In genomic region chr2:85975581-85975980, GRCh38 we compare ENCODE assay signal across 20 cellular contexts.
DNase-seq lines count a peak whose midpoint lies in the region; ATAC-seq, FAIRE-seq and TF ChIP-seq lines count a peak whose summit lies in the region.
"Had no signal": no experiment of that assay in that cellular context is flagged by ENCODE, and none has a peak within 500 bp of the region (broad histone marks: within the 10 kb centered on the region; RNA-seq: fewer than 3 reads in every experiment).

No MANE protein-coding gene starts in this region.

- peaks cover 13% of the 10 kb centered on the region for H3K4me1 Mint-ChIP-seq in type B pancreatic cell (ENCODE audit: unreplicated experiment)

- in situ Hi-C loops in K562 (cut with MboI): no loop called here

- H3K27me3 ChIP-seq in SJCRH30: no peaks in the 10 kb centered on the region; the same call in 1 of the 2 replicates
- no peaks in the 10 kb centered on the region for H3K27me3 ChIP-seq in K562 (ENCODE audit: control insufficient read depth in 2 of 2, insufficient read depth in 2 of 2, low read length in 2 of 2)
- no peaks in the 10 kb centered on the region for H3K27me3 ChIP-seq in lung (ENCODE audit: control insufficient read depth, insufficient read depth)
- H3K27me3 ChIP-seq: MG63 had no signal

- H3K36me3 ChIP-seq in SJCRH30 (no peaks in the 10 kb centered on the region), K562 (ENCODE audit: control insufficient read depth, insufficient read depth, low read length) (no peaks in the 10 kb centered on the region), lung (ENCODE audit: control insufficient read depth in 2 of 2, insufficient read depth in 2 of 2, low read length in 2 of 2) (no peaks in the 10 kb centered on the region)
- H3K36me3 ChIP-seq: MG63 had no signal

- H3K27ac Mint-ChIP-seq in type B pancreatic cell: peak overlapping the region; percentile 26
- H3K27ac Mint-ChIP-seq: CD4-positive, alpha-beta T cell had no signal

- H3K9me3 Mint-ChIP-seq in type B pancreatic cell: peaks cover 9% of the 10 kb centered on the region
- H3K9me3 Mint-ChIP-seq: CD4-positive, alpha-beta T cell had no signal

- H4K20me1 ChIP-seq in K562 (replicated peaks; ENCODE audit: control insufficient read depth, insufficient read depth, low read length): no peaks in the 10 kb centered on the region

- WGBS in K562 (ENCODE audit: insufficient coverage, low coverage, missing lambda C conversion rate): 39% methylated on average over 4 of the region's 4 CpGs
- 62 to 76% methylated on average over 4 of the region's 4 CpGs for WGBS in lung, 2 donors

- intact Hi-C loops in K562 (cut with micrococcal nuclease): no loop called here

- 0 out of 2 replicates have a peak overlapping the region, but pooled peaks have one; percentile 2 for H2AFZ ChIP-seq in K562 (ENCODE audit: low read depth, low read length)
- H2AFZ ChIP-seq: PC-9 had no signal

- TF ChIP-seq RAD21 in K562 (CRISPR knock-in tag; conservative IDR thresholded peaks at IDR 0.05 in 1 of 2, IDR thresholded peaks at IDR 0.05 in 1 of 2): no peak

- no peak overlapping the region for H3K4me2 ChIP-seq in K562 (ENCODE audit: insufficient read depth, low read length)
- H3K4me2 ChIP-seq: PC-9 had no signal

- no peak for TF ChIP-seq POLR2A in K562 (conservative IDR thresholded peaks at IDR 0.05)

- H3K36me3 Mint-ChIP-seq in type B pancreatic cell: no peaks in the 10 kb centered on the region

- H3K4me1 ChIP-seq in SJCRH30: peaks cover 21% of the 10 kb centered on the region
- peaks cover 0 to 3% of the 10 kb centered on the region in 2 experiments; a peak in 2 of 5 replicates for H3K4me1 ChIP-seq in K562 (replicated peaks in 1 of 2; ENCODE audit: control insufficient read depth in 2 of 2, insufficient read depth in 2 of 2, low read length in 2 of 2)
- peaks cover 1 to 8% of the 10 kb centered on the region in 2 donors for H3K4me1 ChIP-seq in lung (ENCODE audit: control insufficient read depth in 2 of 2, insufficient read depth in 2 of 2, low read length in 2 of 2)

- H3K79me2 ChIP-seq in K562 (ENCODE audit: control insufficient read depth, insufficient read depth, low read length): no peaks in the 10 kb centered on the region

- no TSS peak for BruUV-seq in K562 (replicated peaks; lab: Mats Ljungman, UMichigan)

- no peak for FAIRE-seq in K562 (lab: Jason Lieb, UNC)
- FAIRE-seq: H1 had no signal

- TF ChIP-seq EP300 in K562 (IDR thresholded peaks at IDR 0.05; ENCODE audit: low read length): no peak

- CTCF ChIA-PET in K562 (lab: Yijun Ruan, JAX; ENCODE audit: low intra/inter-chr PET ratio): no interaction called here

- 0 out of 2 replicates have a peak, but pooled peaks cover 11% of the 10 kb centered on the region for H3K9me3 ChIP-seq in SJCRH30 (replicated peaks)
- peaks cover 5% of the 10 kb centered on the region for H3K9me3 ChIP-seq in K562 (replicated peaks; ENCODE audit: control insufficient read depth, insufficient read depth, low read depth, low read length)
- H3K9me3 ChIP-seq in lung (ENCODE audit: control insufficient read depth in 2 of 2, insufficient read depth in 1 of 2, low read length in 1 of 2): no peaks in the 10 kb centered on the region

- no peak overlapping the region for H3K4me3 Mint-ChIP-seq in type B pancreatic cell
- H3K4me3 Mint-ChIP-seq: CD4-positive, alpha-beta T cell had no signal

- ATAC-seq in K562 (no peak; the same call in 2 of the 3 replicates), lung (ENCODE audit: insufficient read depth, low FRiP score) (peak; percentile 23)

- H3K4me3 ChIP-seq in SJCRH30 (no peak overlapping the region), K562 (no peak overlapping the region), lung (no peak overlapping the region)
- H3K4me3 ChIP-seq: MG63, PC-9 had no signal

- H3K9me1 ChIP-seq in K562 (ENCODE audit: control insufficient read depth, insufficient read depth, low read length): no peaks in the 10 kb centered on the region

- POLR2A ChIA-PET in K562 (lab: Yijun Ruan, JAX): no interaction called here

- H3K27ac ChIP-seq in SJCRH30: peak overlapping the region; percentile 6; the same call in 1 of the 2 replicates
- no peak overlapping the region for H3K27ac ChIP-seq in K562 (ENCODE audit: extremely low read depth, low read depth, low read length)
- no peak overlapping the region for H3K27ac ChIP-seq in lung (ENCODE audit: low read depth in 1 of 2, low read length in 1 of 2)
- H3K27ac ChIP-seq: PC-9 had no signal

- TF ChIP-seq CTCF in K562 (IDR thresholded peaks at IDR 0.05 in 2 of 3, conservative IDR thresholded peaks at IDR 0.05 in 1 of 3; ENCODE audit: insufficient read depth in 2 of 3, low read depth in 1 of 3, low read length in 3 of 3): no peak
- no peak for TF ChIP-seq CTCF in lung (IDR thresholded peaks at IDR 0.05; ENCODE audit: control extremely low read depth, extremely low read depth)
- no peak for TF ChIP-seq CTCF in type B pancreatic cell (conservative IDR thresholded peaks at IDR 0.05)

- no peaks in the 10 kb centered on the region for H3K27me3 Mint-ChIP-seq in type B pancreatic cell
- H3K27me3 Mint-ChIP-seq: CD4-positive, alpha-beta T cell had no signal

- no peak for DNase-seq in SJCRH30
- no peak for DNase-seq in K562 (ENCODE audit: extremely low read depth in 1 of 4, low spot score in 3 of 4)
- DNase-seq in lung (ENCODE audit: low spot score): no peak
- peak; percentile 29 for DNase-seq in type B pancreatic cell (ENCODE audit: extremely low spot score, unreplicated experiment)
- DNase-seq in SHP77 treated with DMSO at 0.1 percent for 48 hours (lab: John Stamatoyannopoulos, UW): no peak
- DNase-seq in NCI-H1436 (lab: John Stamatoyannopoulos, UW): no peak
- no peak for DNase-seq in NCI-H1092 treated with DMSO at 0.1 percent for 48 hours (lab: John Stamatoyannopoulos, UW)
- DNase-seq: CD4-positive, alpha-beta T cell; COR-L47; DMS 273 treated with DMSO at 0.1 percent for 48 hours; DMS79 treated with DMSO at 0.1 percent for 48 hours; MG63; NCI-H1436 treated with DMSO at 0.1 percent for 48 hours; NCI-H1930; NCI-H226; NCI-H510A treated with DMSO at 0.1 percent for 48 hours; NCI-H748 treated with DMSO at 0.1 percent for 48 hours; PC-9; RPMI8226 had no signal

- H3K9ac ChIP-seq in K562 (ENCODE audit: insufficient read depth in 1 of 2, low read depth in 2 of 2, low read length in 2 of 2): no peak overlapping the region; a peak in 1 of 4 replicates

TF ChIP-seq in K562, 482 proteins besides CTCF, POLR2A, EP300 and RAD21:
- TF ChIP-seq CHD1 (IDR thresholded peaks at IDR 0.05; ENCODE audit: low read length): no peak
- no peak for TF ChIP-seq ZNF449 (CRISPR knock-in tag; IDR thresholded peaks at IDR 0.05)
- no peak for TF ChIP-seq DLX4 (CRISPR knock-in tag; IDR thresholded peaks at IDR 0.05)
- no peak for TF ChIP-seq FOXJ3 (CRISPR knock-in tag; IDR thresholded peaks at IDR 0.05)
- no peak for TF ChIP-seq ZNF655 (CRISPR knock-in tag; IDR thresholded peaks at IDR 0.05)
- TF ChIP-seq FUS (optimal IDR thresholded peaks at IDR 0.05; ENCODE audit: low read depth, low read length): no peak
- TF ChIP-seq GTF2B (IDR thresholded peaks at IDR 0.05; ENCODE audit: extremely low read depth, insufficient read length): no peak
